In genomic region chr5:142551242-142552067, GRCh38 we compare ENCODE assay signal across 9 cellular contexts.
DNase-seq lines count a peak whose midpoint lies in the region; FAIRE-seq and TF ChIP-seq lines count a peak whose summit lies in the region.
"Had no signal": no experiment of that assay in that cellular context is flagged by ENCODE, and none has a peak within 500 bp of the region (broad histone marks: within the 10 kb centered on the region; RNA-seq: fewer than 3 reads in every experiment).

No MANE protein-coding gene starts in this region.

- H3K79me1 ChIP-seq in neuronal stem cell (ENCODE audit: low read depth, low read length) = no peaks in the 10 kb centered on the region

- WGBS in neuronal stem cell (ENCODE audit: extremely low coverage in 2 of 2, insufficient read length in 2 of 2, insufficient replicate concordance in 1 of 2), 2 donors = no CpG with 5 or more reads among the region's 31 CpGs

- DNase-seq in EH (ENCODE audit: low read depth) = peak; percentile 74
- peak; percentile 69 for DNase-seq in NCI-H345 treated with DMSO at 0.1 percent for 48 hours (lab: John Stamatoyannopoulos, UW; ENCODE audit: unreplicated experiment)
- peak; percentile 40 for DNase-seq in fibroblast of mammary gland (ENCODE audit: low read depth)
- DNase-seq in neuronal stem cell (ENCODE audit: low spot score) = peak; percentile 47
- DNase-seq in putamen (ENCODE audit: low spot score) = no peak
- DNase-seq in MV-4-11 (lab: John Stamatoyannopoulos, UW) = no peak
- no peak for DNase-seq in GM12891 (ENCODE audit: insufficient read length, low spot score)
- DNase-seq in hepatic stellate cell (ENCODE audit: low spot score) = no peak
- DNase-seq: activated CD4-positive, CD25-positive, alpha-beta regulatory T cell treated with anti-CD3 and anti-CD28 coated beads, Interleukin-2, amount 50 U/mL, for 72 hours had no signal

- no peaks in the 10 kb centered on the region for H3K36me3 ChIP-seq in neuronal stem cell (replicated peaks in 1 of 2; ENCODE audit: control insufficient read depth in 2 of 2, insufficient read depth in 2 of 2, low read length in 2 of 2)

- no peak for TF ChIP-seq CTCF in fibroblast of mammary gland (conservative IDR thresholded peaks at IDR 0.05; ENCODE audit: control insufficient read depth, insufficient read depth, low read depth, low read length)

- TF ChIP-seq POLR2A in GM12891 (IDR thresholded peaks at IDR 0.05; ENCODE audit: low read depth, low read length) = no peak

- H2BK120ac ChIP-seq in neuronal stem cell (ENCODE audit: low read depth, low read length) = no peak overlapping the region

- no peak overlapping the region for H4K8ac ChIP-seq in neuronal stem cell (ENCODE audit: low read depth, low read length)

- H2BK15ac ChIP-seq in neuronal stem cell (ENCODE audit: low read length) = no peak overlapping the region

- peak overlapping the region; percentile 38 for H3K4me3 ChIP-seq in fibroblast of mammary gland (ENCODE audit: control insufficient read depth, low read depth, low read length)
- peak overlapping the region in 1 of 2 donors; percentile 44 for H3K4me3 ChIP-seq in neuronal stem cell (ENCODE audit: low read length in 2 of 2)

- no peak overlapping the region for H3K4ac ChIP-seq in neuronal stem cell (ENCODE audit: low read length)

- H2AK5ac ChIP-seq in neuronal stem cell (ENCODE audit: low read depth, low read length) = no peak overlapping the region

- no peak for FAIRE-seq in GM12891 (lab: Jason Lieb, UNC)

- peaks cover 0 to 24% of the 10 kb centered on the region in 2 donors for H3K4me1 ChIP-seq in neuronal stem cell (ENCODE audit: control insufficient read depth in 2 of 2, insufficient read depth in 1 of 2, low read depth in 1 of 2, low read length in 2 of 2)

- peak overlapping the region; percentile 31 for H3K18ac ChIP-seq in neuronal stem cell (ENCODE audit: low read length)

- peak overlapping the region; percentile 90 for H2AFZ ChIP-seq in neuronal stem cell (ENCODE audit: low read length)

- no peak overlapping the region for H3K9ac ChIP-seq in neuronal stem cell (ENCODE audit: low read depth, low read length, poor library complexity)

- H3K27ac ChIP-seq in neuronal stem cell (replicated peaks; ENCODE audit: low read length) = no peak overlapping the region

- no peak overlapping the region for H3K14ac ChIP-seq in neuronal stem cell (ENCODE audit: low read length)

- H3K9me3 ChIP-seq in neuronal stem cell (replicated peaks in 1 of 2; ENCODE audit: control insufficient read depth in 2 of 2, insufficient read depth in 1 of 2, low read depth in 1 of 2, low read length in 2 of 2) = no peaks in the 10 kb centered on the region

- peak overlapping the region; percentile 52 for H3K4me2 ChIP-seq in neuronal stem cell (ENCODE audit: insufficient read depth, low read length, poor library complexity, severe bottlenecking)

- H3K23ac ChIP-seq in neuronal stem cell (ENCODE audit: low read depth, low read length, poor library complexity) = no peak overlapping the region

- no peak overlapping the region for H2BK12ac ChIP-seq in neuronal stem cell (ENCODE audit: low read length)

- no peak overlapping the region for H4K91ac ChIP-seq in neuronal stem cell (ENCODE audit: low read depth, low read length, poor library complexity)

- no peak overlapping the region for H2BK5ac ChIP-seq in neuronal stem cell (ENCODE audit: low read length)

- H3K27me3 ChIP-seq in neuronal stem cell (ENCODE audit: control insufficient read depth in 3 of 3, insufficient read depth in 3 of 3, low read depth in 1 of 3, low read length in 3 of 3) = no peaks in the 10 kb centered on the region

TF ChIP-seq in GM12891, 5 proteins besides CTCF, POLR2A, EP300 and RAD21:
- TF ChIP-seq PAX5 (IDR thresholded peaks at IDR 0.05; ENCODE audit: insufficient read depth, low read length, severe bottlenecking) (no peak), POLR2AphosphoS5 (IDR thresholded peaks at IDR 0.05; ENCODE audit: low read depth, low read length) (no peak), SPI1 (IDR thresholded peaks at IDR 0.05; ENCODE audit: low read depth, low read length) (no peak), TAF1 (IDR thresholded peaks at IDR 0.05; ENCODE audit: low read depth, low read length) (no peak), POU2F2 (IDR thresholded peaks at IDR 0.05; ENCODE audit: low read depth, low read length) (no peak)
TF ChIP-seq in GM12891: peak in this region for 0.

Comparison
In these comparisons a context has a peak if more than half of its experiments do, and no peak if none do; other contexts are left out.
1. DNase-seq: peak in EH (single experiment), NCI-H345 treated with DMSO at 0.1 percent for 48 hours (single experiment), fibroblast of mammary gland (single experiment) and neuronal stem cell (single experiment); none in putamen (single experiment), MV-4-11 (single experiment), GM12891 (single experiment) and hepatic stellate cell (single experiment).